In genomic region chr10:26698909-26699308, GRCh38 we compare ENCODE assay signal across 9 cellular contexts. TPM values are rescaled to one million over a fixed set of nuclear protein-coding genes. Genes with fewer than 3 reads are reported as not detected.
DNase-seq lines count a peak whose midpoint lies in the region; TF ChIP-seq lines count a peak whose summit lies in the region.
"Had no signal": no experiment of that assay in that cellular context is flagged by ENCODE, and none has a peak within 500 bp of the region (broad histone marks: within the 10 kb centered on the region; RNA-seq: fewer than 3 reads in every experiment).

No MANE protein-coding gene starts in this region.

- no peak for TF ChIP-seq CTCF in retinal pigment epithelial cell (conservative IDR thresholded peaks at IDR 0.05; ENCODE audit: low read depth, low read length)
- no peak for TF ChIP-seq CTCF in thyroid gland (IDR thresholded peaks at IDR 0.05)

- intact Hi-C loops in thyroid gland (cut with DNase I) = no loop called here

- H3K4me3 ChIP-seq in NT2/D1 (ENCODE audit: insufficient read length, low read depth) (peak overlapping the region; percentile 74), duodenal mucosa (ENCODE audit: low read depth in 1 of 2, low read length in 2 of 2) (peak overlapping the region; percentile 71 to 86), retinal pigment epithelial cell (ENCODE audit: low read length) (peak overlapping the region; percentile 86), thyroid gland (replicated peaks in 1 of 3) (no peak overlapping the region)

- H3K27me3 ChIP-seq in NT2/D1 (ENCODE audit: insufficient read depth, insufficient read length) (no peaks in the 10 kb centered on the region), duodenal mucosa (ENCODE audit: control insufficient read depth in 1 of 2, insufficient read depth in 2 of 2, low read length in 2 of 2) (no peaks in the 10 kb centered on the region), thyroid gland (no peaks in the 10 kb centered on the region)

- H3K4me1 Mint-ChIP-seq in T-helper 2 cell treated with Interferon-gamma antibody and Interleukin-4, amounts not matched to agents 5 μg/mL and 100 μg/mL, for 36 hours (ENCODE audit: low read depth) = peaks cover 33% of the 10 kb centered on the region

- H3K27me3 Mint-ChIP-seq in T-helper 2 cell treated with Interferon-gamma antibody and Interleukin-4, amounts not matched to agents 5 μg/mL and 100 μg/mL, for 36 hours (ENCODE audit: low read depth) = no peaks in the 10 kb centered on the region

- no peak for TF ChIP-seq POLR2A in thyroid gland (IDR thresholded peaks at IDR 0.05)

- H3K4me1 ChIP-seq in NT2/D1 (ENCODE audit: insufficient read depth, insufficient read length) (no peaks in the 10 kb centered on the region), duodenal mucosa (ENCODE audit: control insufficient read depth in 1 of 2, insufficient read depth in 2 of 2, low read length in 2 of 2) (peaks cover 10 to 32% of the 10 kb centered on the region in 2 donors), thyroid gland (peaks cover 8% of the 10 kb centered on the region in 2 donors)

- peaks cover 15% of the 10 kb centered on the region; the same call in 1 of the 2 replicates for H3K9me3 ChIP-seq in NT2/D1 (ENCODE audit: insufficient read depth, low read length)
- H3K9me3 ChIP-seq in duodenal mucosa (ENCODE audit: control insufficient read depth in 1 of 2, low read length in 2 of 2) = no peaks in the 10 kb centered on the region
- no peaks in the 10 kb centered on the region for H3K9me3 ChIP-seq in thyroid gland

- H3K4me3 Mint-ChIP-seq in T-helper 2 cell treated with Interferon-gamma antibody and Interleukin-4, amounts not matched to agents 5 μg/mL and 100 μg/mL, for 36 hours = peak overlapping the region; percentile 97

- H3K36me3 Mint-ChIP-seq in T-helper 2 cell treated with Interferon-gamma antibody and Interleukin-4, amounts not matched to agents 5 μg/mL and 100 μg/mL, for 36 hours (ENCODE audit: low read depth) = peaks cover 31% of the 10 kb centered on the region

- H3K27ac Mint-ChIP-seq in T-helper 2 cell treated with Interferon-gamma antibody and Interleukin-4, amounts not matched to agents 5 μg/mL and 100 μg/mL, for 36 hours = peak overlapping the region; percentile 53

- WGBS in thyroid gland, 2 donors = 83 to 84% methylated on average over 2 of the region's 2 CpGs

- H3K36me3 ChIP-seq in NT2/D1 (ENCODE audit: insufficient read depth, insufficient read length, low read length) (peaks cover 31% of the 10 kb centered on the region), duodenal mucosa (ENCODE audit: control insufficient read depth in 1 of 2, insufficient read depth in 2 of 2, low read length in 2 of 2) (no peaks in the 10 kb centered on the region), thyroid gland (no peaks in the 10 kb centered on the region)

- H3K27ac ChIP-seq in duodenal mucosa (ENCODE audit: low read depth, low read length) = no peak overlapping the region
- no peak overlapping the region for H3K27ac ChIP-seq in thyroid gland

- no peaks in the 10 kb centered on the region for H3K9me3 Mint-ChIP-seq in T-helper 2 cell treated with Interferon-gamma antibody and Interleukin-4, amounts not matched to agents 5 μg/mL and 100 μg/mL, for 36 hours

- DNase-seq in T-helper 2 cell treated with Interferon-gamma antibody and Interleukin-4, amounts not matched to agents 5 μg/mL and 100 μg/mL, for 36 hours (ENCODE audit: low spot score) = no peak
- DNase-seq in T-helper 2 cell (no peak), NT2/D1 (ENCODE audit: low read depth, low spot score) (no peak), retinal pigment epithelial cell (ENCODE audit: low read depth) (no peak), thyroid gland (no peak), DMS153 (lab: John Stamatoyannopoulos, UW) (no peak), islet precursor cell (no peak)
- DNase-seq: stimulated activated CD4-positive, alpha-beta T cell treated with anti-CD3 and anti-CD28 coated beads, Interleukin-15, amount 100 ng/mL, for 24 hours had no signal

- no peak overlapping the region for H3K9ac ChIP-seq in NT2/D1 (ENCODE audit: insufficient read length, low read depth)
- H3K9ac ChIP-seq in duodenal mucosa (ENCODE audit: low read depth in 1 of 2, low read length in 2 of 2) = peak overlapping the region; percentile 76 to 81

RNA-seq across cellular contexts. Expression of gene PDSS1, which starts 1.4 kb away (rescaled TPM):
- 10 to 100 TPM in 1 of 4 donors, 1 to 10 TPM in 3; 2.7 to 15.0 (median 3.6) TPM for total RNA-seq in thyroid gland

Comparison
In these comparisons a context has a peak if more than half of its experiments do, and no peak if none do; other contexts are left out.
1. H3K4me3 ChIP-seq: peak in NT2/D1 (single experiment), duodenal mucosa (2 of 2) and retinal pigment epithelial cell (single experiment); none in thyroid gland (0 of 3).